Comparison of ENCODE assay signal across 2 cellular contexts in the genomic region with DNA sequence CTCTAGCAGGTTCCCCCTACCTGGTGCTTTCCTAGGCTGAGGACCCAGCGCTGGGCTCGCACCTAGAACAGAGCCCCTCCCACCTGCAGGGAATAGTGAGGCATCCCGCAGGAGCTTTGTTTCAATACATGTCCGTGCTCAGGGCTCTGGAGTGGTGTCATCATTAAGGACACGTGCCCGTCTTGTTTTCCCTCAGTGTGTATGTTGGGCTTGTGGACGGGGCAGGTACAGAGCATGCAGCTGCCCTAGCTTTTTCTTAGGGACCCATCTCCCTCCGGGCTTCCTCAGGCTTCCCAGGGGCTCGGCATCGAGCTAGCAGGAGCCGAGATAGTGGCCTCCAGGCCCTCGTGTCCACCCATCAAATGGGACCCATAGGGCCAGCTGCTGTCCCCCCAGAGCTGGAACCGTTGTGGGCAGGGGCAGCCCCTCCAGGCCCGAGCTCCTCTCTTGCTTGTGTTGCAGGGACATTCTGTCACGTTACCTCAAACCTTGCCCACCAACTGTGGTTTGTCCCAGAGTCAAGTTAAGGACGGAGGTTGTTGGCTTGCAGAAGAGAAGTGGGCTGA.
TF ChIP-seq lines count a peak whose summit lies in the region.

No MANE protein-coding gene starts in this region.

TF ChIP-seq in SK-N-SH, 30 proteins besides CTCF, POLR2A, EP300 and RAD21:
- TF ChIP-seq, protein P1, sequence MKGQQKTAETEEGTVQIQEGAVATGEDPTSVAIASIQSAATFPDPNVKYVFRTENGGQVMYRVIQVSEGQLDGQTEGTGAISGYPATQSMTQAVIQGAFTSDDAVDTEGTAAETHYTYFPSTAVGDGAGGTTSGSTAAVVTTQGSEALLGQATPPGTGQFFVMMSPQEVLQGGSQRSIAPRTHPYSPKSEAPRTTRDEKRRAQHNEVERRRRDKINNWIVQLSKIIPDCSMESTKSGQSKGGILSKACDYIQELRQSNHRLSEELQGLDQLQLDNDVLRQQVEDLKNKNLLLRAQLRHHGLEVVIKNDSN (IDR thresholded peaks at IDR 0.05; ENCODE audit: borderline replicate concordance, low read depth), result no peak
- TF ChIP-seq RCOR1 (IDR thresholded peaks at IDR 0.05; ENCODE audit: low read length), result no peak
- no peak for TF ChIP-seq CHD2 (IDR thresholded peaks at IDR 0.05; ENCODE audit: low read length, partially characterized antibody)
- TF ChIP-seq GATA2 (CRISPR knock-in tag; IDR thresholded peaks at IDR 0.05), result no peak
- no peak for TF ChIP-seq NRF1 (IDR thresholded peaks at IDR 0.05; ENCODE audit: low read depth, low read length)
- TF ChIP-seq NFIC (IDR thresholded peaks at IDR 0.05; ENCODE audit: borderline replicate concordance), result no peak
- TF ChIP-seq JUND (IDR thresholded peaks at IDR 0.05), result no peak
- TF ChIP-seq MEF2A (IDR thresholded peaks at IDR 0.05; ENCODE audit: borderline replicate concordance, low read depth), result no peak
- no peak for TF ChIP-seq MXI1 (IDR thresholded peaks at IDR 0.05; ENCODE audit: low read depth, low read length)
- TF ChIP-seq, protein P2, sequence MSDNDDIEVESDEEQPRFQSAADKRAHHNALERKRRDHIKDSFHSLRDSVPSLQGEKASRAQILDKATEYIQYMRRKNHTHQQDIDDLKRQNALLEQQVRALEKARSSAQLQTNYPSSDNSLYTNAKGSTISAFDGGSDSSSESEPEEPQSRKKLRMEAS (IDR thresholded peaks at IDR 0.05; ENCODE audit: low read depth), result no peak
- TF ChIP-seq, protein P3, sequence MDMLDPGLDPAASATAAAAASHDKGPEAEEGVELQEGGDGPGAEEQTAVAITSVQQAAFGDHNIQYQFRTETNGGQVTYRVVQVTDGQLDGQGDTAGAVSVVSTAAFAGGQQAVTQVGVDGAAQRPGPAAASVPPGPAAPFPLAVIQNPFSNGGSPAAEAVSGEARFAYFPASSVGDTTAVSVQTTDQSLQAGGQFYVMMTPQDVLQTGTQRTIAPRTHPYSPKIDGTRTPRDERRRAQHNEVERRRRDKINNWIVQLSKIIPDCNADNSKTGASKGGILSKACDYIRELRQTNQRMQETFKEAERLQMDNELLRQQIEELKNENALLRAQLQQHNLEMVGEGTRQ (IDR thresholded peaks at IDR 0.05; ENCODE audit: borderline replicate concordance, low read depth, low read length), result no peak
- TF ChIP-seq SIN3A (IDR thresholded peaks at IDR 0.05; ENCODE audit: borderline replicate concordance, low read depth, low read length), result no peak
- TF ChIP-seq FOSL2 (IDR thresholded peaks at IDR 0.05; ENCODE audit: borderline replicate concordance, low read depth), result no peak
- no peak for TF ChIP-seq YY1 (IDR thresholded peaks at IDR 0.05; ENCODE audit: low read depth)
- TF ChIP-seq ELF1 (IDR thresholded peaks at IDR 0.05), result no peak
- TF ChIP-seq SMC3 (IDR thresholded peaks at IDR 0.05; ENCODE audit: low read depth, low read length), result no peak
- TF ChIP-seq, protein P4, sequence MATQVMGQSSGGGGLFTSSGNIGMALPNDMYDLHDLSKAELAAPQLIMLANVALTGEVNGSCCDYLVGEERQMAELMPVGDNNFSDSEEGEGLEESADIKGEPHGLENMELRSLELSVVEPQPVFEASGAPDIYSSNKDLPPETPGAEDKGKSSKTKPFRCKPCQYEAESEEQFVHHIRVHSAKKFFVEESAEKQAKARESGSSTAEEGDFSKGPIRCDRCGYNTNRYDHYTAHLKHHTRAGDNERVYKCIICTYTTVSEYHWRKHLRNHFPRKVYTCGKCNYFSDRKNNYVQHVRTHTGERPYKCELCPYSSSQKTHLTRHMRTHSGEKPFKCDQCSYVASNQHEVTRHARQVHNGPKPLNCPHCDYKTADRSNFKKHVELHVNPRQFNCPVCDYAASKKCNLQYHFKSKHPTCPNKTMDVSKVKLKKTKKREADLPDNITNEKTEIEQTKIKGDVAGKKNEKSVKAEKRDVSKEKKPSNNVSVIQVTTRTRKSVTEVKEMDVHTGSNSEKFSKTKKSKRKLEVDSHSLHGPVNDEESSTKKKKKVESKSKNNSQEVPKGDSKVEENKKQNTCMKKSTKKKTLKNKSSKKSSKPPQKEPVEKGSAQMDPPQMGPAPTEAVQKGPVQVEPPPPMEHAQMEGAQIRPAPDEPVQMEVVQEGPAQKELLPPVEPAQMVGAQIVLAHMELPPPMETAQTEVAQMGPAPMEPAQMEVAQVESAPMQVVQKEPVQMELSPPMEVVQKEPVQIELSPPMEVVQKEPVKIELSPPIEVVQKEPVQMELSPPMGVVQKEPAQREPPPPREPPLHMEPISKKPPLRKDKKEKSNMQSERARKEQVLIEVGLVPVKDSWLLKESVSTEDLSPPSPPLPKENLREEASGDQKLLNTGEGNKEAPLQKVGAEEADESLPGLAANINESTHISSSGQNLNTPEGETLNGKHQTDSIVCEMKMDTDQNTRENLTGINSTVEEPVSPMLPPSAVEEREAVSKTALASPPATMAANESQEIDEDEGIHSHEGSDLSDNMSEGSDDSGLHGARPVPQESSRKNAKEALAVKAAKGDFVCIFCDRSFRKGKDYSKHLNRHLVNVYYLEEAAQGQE (IDR thresholded peaks at IDR 0.05; ENCODE audit: low read depth, low read length), result no peak
- TF ChIP-seq, protein P5, sequence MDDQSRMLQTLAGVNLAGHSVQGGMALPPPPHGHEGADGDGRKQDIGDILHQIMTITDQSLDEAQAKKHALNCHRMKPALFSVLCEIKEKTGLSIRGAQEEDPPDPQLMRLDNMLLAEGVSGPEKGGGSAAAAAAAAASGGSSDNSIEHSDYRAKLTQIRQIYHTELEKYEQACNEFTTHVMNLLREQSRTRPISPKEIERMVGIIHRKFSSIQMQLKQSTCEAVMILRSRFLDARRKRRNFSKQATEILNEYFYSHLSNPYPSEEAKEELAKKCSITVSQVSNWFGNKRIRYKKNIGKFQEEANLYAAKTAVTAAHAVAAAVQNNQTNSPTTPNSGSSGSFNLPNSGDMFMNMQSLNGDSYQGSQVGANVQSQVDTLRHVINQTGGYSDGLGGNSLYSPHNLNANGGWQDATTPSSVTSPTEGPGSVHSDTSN (IDR thresholded peaks at IDR 0.05), result no peak
- TF ChIP-seq FOXM1 (IDR thresholded peaks at IDR 0.05; ENCODE audit: low read depth), result no peak
- no peak for TF ChIP-seq TEAD4 (IDR thresholded peaks at IDR 0.05; ENCODE audit: borderline replicate concordance, insufficient read depth)

TF ChIP-seq in SK-N-SH treated with all-trans-retinoic acid at 6 μM for 48 hours, 23 proteins besides CTCF, POLR2A, EP300 and RAD21 (continued from another document):
- no peak for TF ChIP-seq TCF4 (CRISPR knock-in tag; IDR thresholded peaks at IDR 0.05; ENCODE audit: borderline replicate concordance)
- TF ChIP-seq ZNF70 (CRISPR knock-in tag; IDR thresholded peaks at IDR 0.05), result no peak
- TF ChIP-seq, protein P6, sequence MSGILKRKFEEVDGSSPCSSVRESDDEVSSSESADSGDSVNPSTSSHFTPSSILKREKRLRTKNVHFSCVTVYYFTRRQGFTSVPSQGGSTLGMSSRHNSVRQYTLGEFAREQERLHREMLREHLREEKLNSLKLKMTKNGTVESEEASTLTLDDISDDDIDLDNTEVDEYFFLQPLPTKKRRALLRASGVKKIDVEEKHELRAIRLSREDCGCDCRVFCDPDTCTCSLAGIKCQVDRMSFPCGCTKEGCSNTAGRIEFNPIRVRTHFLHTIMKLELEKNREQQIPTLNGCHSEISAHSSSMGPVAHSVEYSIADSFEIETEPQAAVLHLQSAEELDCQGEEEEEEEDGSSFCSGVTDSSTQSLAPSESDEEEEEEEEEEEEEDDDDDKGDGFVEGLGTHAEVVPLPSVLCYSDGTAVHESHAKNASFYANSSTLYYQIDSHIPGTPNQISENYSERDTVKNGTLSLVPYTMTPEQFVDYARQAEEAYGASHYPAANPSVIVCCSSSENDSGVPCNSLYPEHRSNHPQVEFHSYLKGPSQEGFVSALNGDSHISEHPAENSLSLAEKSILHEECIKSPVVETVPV (CRISPR knock-in tag; IDR thresholded peaks at IDR 0.05), result no peak
